In genomic region chr4:2799971-2800690, GRCh38 we compare ENCODE assay signal across 8 cellular contexts. TPM values are rescaled to one million over a fixed set of nuclear protein-coding genes. Genes with fewer than 3 reads are reported as not detected.
A peak's percentile ranks its signal among the peaks of the same experiment; 100 is the strongest.
DNase-seq lines count a peak whose midpoint lies in the region; ATAC-seq lines count a peak whose summit lies in the region.

No MANE protein-coding gene starts in this region.

- no peaks in the 10 kb centered on the region for H3K36me3 ChIP-seq in urinary bladder (ENCODE audit: insufficient read depth)

- H3K4me1 ChIP-seq in mononuclear cell (ENCODE audit: insufficient read depth, low read length) (peaks cover 98% of the 10 kb centered on the region), urinary bladder (ENCODE audit: insufficient read depth) (peaks cover under 1% of the 10 kb centered on the region)

- WGBS in urinary bladder = 68% methylated on average over 23 of the region's 23 CpGs

- DNase-seq in activated effector memory CD4-positive, alpha-beta T cell treated with anti-CD3 and anti-CD28 coated beads, Interleukin-2, amount 50 U/mL, for 16 hours = peak; percentile 64
- no peak for DNase-seq in activated effector memory CD4-positive, alpha-beta T cell treated with Interleukin-2 at 50 U/mL for 16 hours
- DNase-seq in caudate nucleus (lab: John Stamatoyannopoulos, UW) (peak in 3 of 61 donors; percentile 35 to 45 (median 38)), H4 (ENCODE audit: low spot score) (no peak)

- no peak for ATAC-seq in HG03432 (IDR thresholded peaks at IDR 0.05; ENCODE audit: unreplicated experiment)
- no peak for ATAC-seq in HG02642 (IDR thresholded peaks at IDR 0.05; ENCODE audit: poor library complexity, unreplicated experiment)

- H3K27ac ChIP-seq in caudate nucleus (ENCODE audit: low read depth, low read length) = peak overlapping the region; percentile 94
- H3K27ac ChIP-seq in urinary bladder (ENCODE audit: low read depth) = peak overlapping the region; percentile 55

- no peaks in the 10 kb centered on the region for H3K27me3 ChIP-seq in mononuclear cell (ENCODE audit: insufficient read depth, low read length)

- H3K4me3 ChIP-seq in mononuclear cell (ENCODE audit: low read length) (peak overlapping the region; percentile 58), urinary bladder (ENCODE audit: low read depth, low read length) (no peak overlapping the region)

- no peaks in the 10 kb centered on the region for H3K9me3 ChIP-seq in mononuclear cell (ENCODE audit: low read depth, low read length)

RNA-seq across cellular contexts. Expression of gene SH3BP2, which starts 7.2 kb away (rescaled TPM):
- total RNA-seq in mononuclear cell (134 TPM), urinary bladder (26.0 TPM)
- polyA plus RNA-seq in urinary bladder = 18.8 TPM
- total RNA-seq in H4 (2014; rRNA removed; shearing (Covaris generic)) = 10.9 and 17.7 TPM in 2 replicates

RNA-seq across cellular contexts. Expression of gene ADD1, which starts 43.5 kb away (rescaled TPM):
- total RNA-seq in mononuclear cell (147 TPM), urinary bladder (224 TPM)
- 277 TPM for polyA plus RNA-seq in urinary bladder
- 117 and 125 TPM in 2 replicates for total RNA-seq in H4 (2014; rRNA removed; shearing (Covaris generic))

RNA-seq across cellular contexts. Expression of gene TNIP2, which starts 44.0 kb away (rescaled TPM):
- total RNA-seq in mononuclear cell (53.8 TPM), urinary bladder (13.1 TPM)
- 49.8 TPM for polyA plus RNA-seq in urinary bladder
- total RNA-seq in H4 (2014; rRNA removed; shearing (Covaris generic)) = 45.7 and 46.8 TPM in 2 replicates
